Comparison of ENCODE assay signal across 18 cellular contexts in the genomic region with DNA sequence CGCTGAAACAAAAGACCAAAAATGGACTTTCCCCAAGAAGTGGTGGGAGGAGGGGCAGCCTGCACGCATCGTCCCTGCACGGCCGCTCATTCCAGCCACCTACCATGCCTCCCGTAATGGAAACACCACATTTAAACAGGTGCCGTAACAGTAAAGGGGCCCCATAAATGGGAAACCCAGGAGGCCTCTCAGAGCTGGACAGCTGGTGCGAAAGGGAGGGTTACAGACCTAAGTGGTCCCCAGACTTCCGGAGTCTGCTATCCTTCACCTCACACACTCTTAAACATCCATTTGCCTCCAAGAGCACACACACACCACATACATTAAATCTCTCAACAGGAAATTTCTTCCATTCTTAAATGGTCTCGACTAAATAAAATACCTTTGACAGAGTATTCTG.
A peak's percentile ranks its signal among the peaks of the same experiment; 100 is the strongest.
DNase-seq lines count a peak whose midpoint lies in the region; ATAC-seq and TF ChIP-seq lines count a peak whose summit lies in the region.
"Had no signal": no experiment of that assay in that cellular context is flagged by ENCODE, and none has a peak within 500 bp of the region (broad histone marks: within the 10 kb centered on the region; RNA-seq: fewer than 3 reads in every experiment).

No MANE protein-coding gene starts in this region.

- WGBS in hepatocyte (ENCODE audit: low lambda C conversion rate, missing lambda C conversion rate): 47% methylated on average over 10 of the region's 10 CpGs

- intact Hi-C loops in cardiac septum (cut with DNase I): no loop called here
- intact Hi-C loops in left ventricle myocardium inferior (cut with micrococcal nuclease): no loop called here
- intact Hi-C loops in CD8-positive, alpha-beta T cell (cut with DNase I, micrococcal nuclease): no loop called here

- H3K9me3 ChIP-seq in left ventricle myocardium inferior (replicated peaks) (no peaks in the 10 kb centered on the region), hepatocyte (ENCODE audit: low read depth) (no peaks in the 10 kb centered on the region)
- H3K9me3 ChIP-seq in CD8-positive, alpha-beta T cell (ENCODE audit: low read length): no peaks in the 10 kb centered on the region
- H3K9me3 ChIP-seq: HAP-1 had no signal

- H4K20me1 ChIP-seq in hepatocyte (ENCODE audit: insufficient read depth, poor library complexity, severe bottlenecking): no peaks in the 10 kb centered on the region

- POLR2A ChIA-PET in CD8-positive, alpha-beta T cell (lab: Charles Lee): no interaction called here

- peaks cover 5% of the 10 kb centered on the region for H3K27me3 ChIP-seq in left ventricle myocardium inferior (ENCODE audit: low read depth)
- H3K27me3 ChIP-seq in hepatocyte: no peaks in the 10 kb centered on the region
- no peaks in the 10 kb centered on the region for H3K27me3 ChIP-seq in CD8-positive, alpha-beta T cell (ENCODE audit: insufficient read depth, low read length)

- no peak overlapping the region for H3K4me3 Mint-ChIP-seq in CD8-positive, alpha-beta T cell
- H3K4me3 Mint-ChIP-seq: T-helper 1 cell treated with Interleukin-12 subunit alpha and Interleukin-12 subunit beta and Interleukin-4 antibody, amounts not matched to agents 30 μg/mL and 1 μg/mL, for 36 hours had no signal

- H3K27ac ChIP-seq in left ventricle myocardium inferior (replicated peaks): no peak overlapping the region
- peak overlapping the region; percentile 72 for H3K27ac ChIP-seq in hepatocyte
- no peak overlapping the region for H3K27ac ChIP-seq in CD8-positive, alpha-beta T cell (ENCODE audit: low read depth, low read length)

- no peaks in the 10 kb centered on the region for H3K9me3 Mint-ChIP-seq in CD8-positive, alpha-beta T cell
- H3K9me3 Mint-ChIP-seq: T-helper 1 cell treated with Interleukin-12 subunit alpha and Interleukin-12 subunit beta and Interleukin-4 antibody, amounts not matched to agents 30 μg/mL and 1 μg/mL, for 36 hours had no signal

- CTCF ChIA-PET in CD8-positive, alpha-beta T cell (lab: Charles Lee): no interaction called here

- no peak overlapping the region for H2AFZ ChIP-seq in hepatocyte

- no peaks in the 10 kb centered on the region for H3K36me3 ChIP-seq in left ventricle myocardium inferior
- H3K36me3 ChIP-seq in hepatocyte (replicated peaks; ENCODE audit: insufficient read depth, low read depth): no peaks in the 10 kb centered on the region
- no peaks in the 10 kb centered on the region for H3K36me3 ChIP-seq in CD8-positive, alpha-beta T cell (ENCODE audit: insufficient read depth, low read length)
- H3K36me3 ChIP-seq: HAP-1 had no signal

- ATAC-seq in GM21717 (IDR thresholded peaks at IDR 0.05; ENCODE audit: unreplicated experiment): no peak
- ATAC-seq in CD8-positive, alpha-beta T cell: no peak

- H3K27ac Mint-ChIP-seq in CD8-positive, alpha-beta T cell: no peak overlapping the region
- H3K27ac Mint-ChIP-seq: T-helper 1 cell treated with Interleukin-12 subunit alpha and Interleukin-12 subunit beta and Interleukin-4 antibody, amounts not matched to agents 30 μg/mL and 1 μg/mL, for 36 hours had no signal

- no peaks in the 10 kb centered on the region for H3K4me1 Mint-ChIP-seq in CD8-positive, alpha-beta T cell (ENCODE audit: low read depth)

- no peak overlapping the region for H3K4me3 ChIP-seq in left ventricle myocardium inferior
- no peak overlapping the region for H3K4me3 ChIP-seq in hepatocyte
- H3K4me3 ChIP-seq in CD8-positive, alpha-beta T cell (ENCODE audit: low read depth, low read length): no peak overlapping the region
- H3K4me3 ChIP-seq: HAP-1 had no signal

- H3K79me2 ChIP-seq in hepatocyte: no peaks in the 10 kb centered on the region

- H3K4me1 ChIP-seq in left ventricle myocardium inferior: no peaks in the 10 kb centered on the region
- no peaks in the 10 kb centered on the region for H3K4me1 ChIP-seq in hepatocyte (ENCODE audit: insufficient read depth)
- no peaks in the 10 kb centered on the region for H3K4me1 ChIP-seq in CD8-positive, alpha-beta T cell (ENCODE audit: insufficient read depth, low read length)
- H3K4me1 ChIP-seq: HAP-1 had no signal

- TF ChIP-seq CTCF in left ventricle myocardium inferior (IDR thresholded peaks at IDR 0.05; ENCODE audit: borderline replicate concordance) (no peak), hepatocyte (IDR thresholded peaks at IDR 0.05; ENCODE audit: poor library complexity) (no peak)
- no peak for TF ChIP-seq CTCF in CD8-positive, alpha-beta T cell (IDR thresholded peaks at IDR 0.05)

- H3K36me3 Mint-ChIP-seq in CD8-positive, alpha-beta T cell: no peaks in the 10 kb centered on the region

- H3K27me3 Mint-ChIP-seq in CD8-positive, alpha-beta T cell (ENCODE audit: low read depth): no peaks in the 10 kb centered on the region

- H3K4me2 ChIP-seq in hepatocyte: peak overlapping the region; percentile 50

- DNase-seq in cardiac septum (ENCODE audit: low spot score) (peak; percentile 12), left ventricle myocardium inferior (no peak), NCI-H2227 treated with DMSO at 0.1 percent for 48 hours (lab: John Stamatoyannopoulos, UW) (peak; percentile 72), hepatocyte (ENCODE audit: low spot score) (peak; percentile 65), NCI-H1436 (lab: John Stamatoyannopoulos, UW) (no peak), DMS114 treated with DMSO at 0.1 percent for 48 hours (lab: John Stamatoyannopoulos, UW; ENCODE audit: unreplicated experiment) (no peak)
- no peak for DNase-seq in CD8-positive, alpha-beta T cell
- DNase-seq: C1 segment of cervical spinal cord, DMS153, KBM-7, MV-4-11, NCI-H69, OCI-M1, RPMI8226, SIG-M5 had no signal

- no peaks in the 10 kb centered on the region for H3K9me2 ChIP-seq in hepatocyte (replicated peaks; ENCODE audit: insufficient read depth)

Comparison
In these comparisons a context has a peak if more than half of its experiments do, and no peak if none do; other contexts are left out.
1. DNase-seq: peak in cardiac septum (single experiment), NCI-H2227 treated with DMSO at 0.1 percent for 48 hours (single experiment) and hepatocyte (single experiment); none in left ventricle myocardium inferior (single experiment), NCI-H1436 (single experiment), DMS114 treated with DMSO at 0.1 percent for 48 hours (single experiment) and CD8-positive, alpha-beta T cell (0 of 7).